14 cellular contexts compared by ENCODE assay signal in genomic region chr10:88244781-88245350, GRCh38.
DNase-seq lines count a peak whose midpoint lies in the region; ATAC-seq and TF ChIP-seq lines count a peak whose summit lies in the region.
"Had no signal": no experiment of that assay in that cellular context is flagged by ENCODE, and none has a peak within 500 bp of the region (broad histone marks: within the 10 kb centered on the region; RNA-seq: fewer than 3 reads in every experiment).

No MANE protein-coding gene starts in this region.

- H3K36me3 ChIP-seq in heart right ventricle (no peaks in the 10 kb centered on the region), lower lobe of right lung (no peaks in the 10 kb centered on the region), transverse colon (no peaks in the 10 kb centered on the region), thyroid gland (no peaks in the 10 kb centered on the region)

- H3K9me3 ChIP-seq in heart right ventricle: no peaks in the 10 kb centered on the region
- H3K9me3 ChIP-seq in lower lobe of right lung: no peaks in the 10 kb centered on the region
- H3K9me3 ChIP-seq in transverse colon: no peaks in the 10 kb centered on the region
- no peaks in the 10 kb centered on the region for H3K9me3 ChIP-seq in thyroid gland

- H3K27ac ChIP-seq in heart right ventricle (peak overlapping the region; percentile 65 to 90 (median 81)), lower lobe of right lung (peak overlapping the region; percentile 54), transverse colon (peak overlapping the region in 3 of 4 donors; percentile 70 to 80 (median 76)), thyroid gland (peak overlapping the region in 1 of 3 donors; percentile 46)

- H3K4me3 ChIP-seq in heart right ventricle: no peak overlapping the region
- no peak overlapping the region for H3K4me3 ChIP-seq in lower lobe of right lung
- H3K4me3 ChIP-seq in transverse colon: no peak overlapping the region
- H3K4me3 ChIP-seq in thyroid gland (replicated peaks in 1 of 3): no peak overlapping the region

- H3K27me3 ChIP-seq in heart right ventricle (no peaks in the 10 kb centered on the region), lower lobe of right lung (ENCODE audit: low read depth) (no peaks in the 10 kb centered on the region), transverse colon (no peaks in the 10 kb centered on the region), thyroid gland (no peaks in the 10 kb centered on the region)

- TF ChIP-seq CTCF in heart right ventricle (IDR thresholded peaks at IDR 0.05): no peak
- no peak for TF ChIP-seq CTCF in lower lobe of right lung (IDR thresholded peaks at IDR 0.05)
- TF ChIP-seq CTCF in transverse colon (IDR thresholded peaks at IDR 0.05): no peak
- no peak for TF ChIP-seq CTCF in thyroid gland (IDR thresholded peaks at IDR 0.05)

- peaks cover 8 to 58% (median 39%) of the 10 kb centered on the region in 9 donors for H3K4me1 ChIP-seq in heart right ventricle
- peaks cover 31% of the 10 kb centered on the region for H3K4me1 ChIP-seq in lower lobe of right lung
- H3K4me1 ChIP-seq in transverse colon: peaks cover 6 to 44% (median 24%) of the 10 kb centered on the region in 4 donors
- peaks cover 0 to 8% of the 10 kb centered on the region in 2 donors for H3K4me1 ChIP-seq in thyroid gland

- TF ChIP-seq EP300 in transverse colon (IDR thresholded peaks at IDR 0.05; ENCODE audit: low read depth): no peak

- in situ Hi-C loops in transverse colon (cut with MboI; ENCODE audit: low pct_ligation_motif_present in 1 of 4, low pct_unique_long_range_greater_than_20kb in 1 of 4, low sequenced_read_pairs in 3 of 4): no loop called here

- intact Hi-C loops in heart right ventricle (cut with DNase I): loop anchor here in 7 of 10 donors (5.0 to 10.0 kb wide), 6 partner anchors 90 to 383 kb away; partner anchors contain the start of genes KLLN (in 5 of the 7) and PTEN (in 5 of the 7)
- intact Hi-C loops in left ventricle myocardium superior (cut with micrococcal nuclease): no loop called here
- intact Hi-C loops in lower lobe of right lung (cut with DNase I): no loop called here
- intact Hi-C loops in transverse colon (cut with DNase I; ENCODE audit: low total_unique reads): no loop called here
- intact Hi-C loops in thyroid gland (cut with DNase I): no loop called here

- WGBS in heart right ventricle, 2 donors: 84 to 87% methylated on average over 6 of the region's 6 CpGs
- WGBS in transverse colon (ENCODE audit: low coverage in 1 of 2), 2 donors: 66 to 84% methylated on average over 2 to 6 of the region's 6 CpGs
- WGBS in thyroid gland, 2 donors: 82 to 85% methylated on average over 6 of the region's 6 CpGs

- no peak for TF ChIP-seq POLR2A in transverse colon (IDR thresholded peaks at IDR 0.05)
- no peak for TF ChIP-seq POLR2A in thyroid gland (IDR thresholded peaks at IDR 0.05)

- DNase-seq in heart right ventricle (no peak), left ventricle myocardium superior (no peak), OCI-M1 (lab: John Stamatoyannopoulos, UW) (peak; percentile 68), lower lobe of right lung (no peak), transverse colon (no peak), hepatic stellate cell (ENCODE audit: low spot score) (no peak), kidney glomerular epithelial cell (lab: John Stamatoyannopoulos, UW) (no peak), thyroid gland (no peak)
- DNase-seq: activated CD4-positive, CD25-positive, alpha-beta regulatory T cell treated with anti-CD3 and anti-CD28 coated beads, Interleukin-2, amount 50 U/mL, for 72 hours; activated naive CD8-positive, alpha-beta T cell treated with anti-CD3 and anti-CD28 coated beads, Interleukin-2, amount 10 ng/mL, durations not matched to agents 7 days and 5 days; naive thymus-derived CD4-positive, alpha-beta T cell; NCI-H1048; PC-3 had no signal

- ATAC-seq in heart right ventricle: no peak
- no peak for ATAC-seq in left ventricle myocardium superior
- no peak for ATAC-seq in lower lobe of right lung
- ATAC-seq: naive thymus-derived CD4-positive, alpha-beta T cell; PC-3; stimulated activated memory B cell treated with anti-CD40 and anti-IgM and Interleukin-4, amounts not matched to agents 10 μg/mL and 1 μg/mL and 100 μg/mL, for 72 hours had no signal

Comparison
In these comparisons a context has a peak if more than half of its experiments do, and no peak if none do; other contexts are left out.
1. intact Hi-C loops: an anchor here in heart right ventricle (5.0 to 10.0 kb wide); none called in left ventricle myocardium superior, lower lobe of right lung, transverse colon and thyroid gland.